ENCODE assay signal across 24 cellular contexts in genomic region chr1:83932693-83933092, GRCh38.
A peak's percentile ranks its signal among the peaks of the same experiment; 100 is the strongest.
DNase-seq lines count a peak whose midpoint lies in the region; ATAC-seq, FAIRE-seq and TF ChIP-seq lines count a peak whose summit lies in the region.
"Had no signal": no experiment of that assay in that cellular context is flagged by ENCODE, and none has a peak within 500 bp of the region (broad histone marks: within the 10 kb centered on the region; RNA-seq: fewer than 3 reads in every experiment).

No MANE protein-coding gene starts in this region.

- POLR2A ChIA-PET in HepG2 (lab: Yijun Ruan, JAX), result no interaction called here

- in situ Hi-C loops in HepG2 (cut with HindIII; ENCODE audit: extremely low pct_ligation_motif_present, low pct_unique_long_range_greater_than_20kb), result loop anchor here (10.0 to 25.0 kb wide), 2 partner anchors 492 to 680 kb away; no protein-coding TSS in a partner anchor

- TF ChIP-seq CTCF in HepG2 (CRISPR knock-in tag; IDR thresholded peaks at IDR 0.05), result no peak
- TF ChIP-seq CTCF in right lobe of liver (IDR thresholded peaks at IDR 0.05), result no peak

- ATAC-seq in HepG2 (no peak), right lobe of liver (no peak), GM21360 (IDR thresholded peaks at IDR 0.05; ENCODE audit: unreplicated experiment) (no peak)
- ATAC-seq: CD8-positive, alpha-beta T cell; GM12878; HCT116 had no signal

- CTCF ChIA-PET in HepG2 (lab: Yijun Ruan, JAX; ENCODE audit: low intra/inter-chr PET ratio, low total read pairs), result interaction anchor here (1.6 to 2.4 kb wide), 3 partner anchors 190 to 821 kb away, joined by 4 to 23 read pairs (median 11); no protein-coding TSS in a partner anchor

- H3K4me1 ChIP-seq in HepG2 (ENCODE audit: insufficient read depth, low read length) (no peaks in the 10 kb centered on the region), right lobe of liver (peaks cover 0 to 7% (median 0%) of the 10 kb centered on the region in 4 donors)
- H3K4me1 ChIP-seq: BLaER1, Caco-2 had no signal

- 16% methylated on average over 4 of the region's 4 CpGs for WGBS in HepG2 (ENCODE audit: low lambda C conversion rate)
- WGBS in right lobe of liver (ENCODE audit: insufficient coverage, low coverage, low lambda C conversion rate, missing lambda C conversion rate), result 72% methylated on average over 4 of the region's 4 CpGs

- FAIRE-seq in HepG2 (lab: Jason Lieb, UNC) (no peak), H54 (lab: Jason Lieb, UNC) (no peak)
- FAIRE-seq: A204.1, GM12878, H1 had no signal

- TF ChIP-seq RAD21 in HepG2 (CRISPR knock-in tag; IDR thresholded peaks at IDR 0.05), result no peak

- no peak overlapping the region for H2AFZ ChIP-seq in HepG2 (ENCODE audit: low read length)

- intact Hi-C loops in HepG2 (cut with micrococcal nuclease; ENCODE audit: unreplicated experiment) (loop anchor here (5.0 to 10.0 kb wide), 2 partner anchors 612 to 820 kb away; no protein-coding TSS in a partner anchor), right lobe of liver (cut with DNase I) (loop anchor here in 1 of 2 donors (10.0 kb wide), 1 partner anchor 192 kb away; no protein-coding TSS in a partner anchor)

- DNase-seq in HepG2 (ENCODE audit: low spot score) (no peak), right lobe of liver (no peak), H54 (ENCODE audit: insufficient read length, low spot score) (no peak)
- no peak for DNase-seq in activated CD4-positive, CD25-positive, alpha-beta regulatory T cell (lab: John Stamatoyannopoulos, UW)
- DNase-seq: Caco-2; CD4-positive, CD25-positive, alpha-beta regulatory T cell; CD8-positive, alpha-beta T cell; DMS 273 treated with DMSO at 0.1 percent for 48 hours; DMS79; EL; GDM1; GM23248; H9 had no signal

- TF ChIP-seq EP300 in HepG2 (IDR thresholded peaks at IDR 0.05; ENCODE audit: low read depth in 2 of 2, low read length in 2 of 2) (no peak), HepG2 (CRISPR knock-in tag; IDR thresholded peaks at IDR 0.05; ENCODE audit: borderline replicate concordance) (no peak)

- TF ChIP-seq POLR2A in HepG2 (IDR thresholded peaks at IDR 0.05; ENCODE audit: insufficient read depth in 1 of 2, low read depth in 2 of 2, low read length in 2 of 2), result no peak
- TF ChIP-seq POLR2A in right lobe of liver (IDR thresholded peaks at IDR 0.05), result no peak
- TF ChIP-seq POLR2A in H54 (IDR thresholded peaks at IDR 0.05; ENCODE audit: low read depth, low read length), result no peak

- H3K4me2 ChIP-seq in HepG2 (ENCODE audit: low read depth, low read length), result no peak overlapping the region
- H3K4me2 ChIP-seq: BLaER1 had no signal

- H3K9me3 ChIP-seq in HepG2 (ENCODE audit: low read length) (no peaks in the 10 kb centered on the region), right lobe of liver (no peaks in the 10 kb centered on the region)
- H3K9me3 ChIP-seq: BLaER1, Caco-2 had no signal

- H4K20me1 ChIP-seq in HepG2 (ENCODE audit: insufficient read depth, low read length), result no peaks in the 10 kb centered on the region
- H4K20me1 ChIP-seq: BLaER1 had no signal

- no peaks in the 10 kb centered on the region for H3K36me3 ChIP-seq in HepG2 (replicated peaks in 1 of 2; ENCODE audit: control insufficient read depth in 1 of 2, insufficient read depth in 2 of 2, low read length in 2 of 2)
- H3K36me3 ChIP-seq in right lobe of liver, result no peaks in the 10 kb centered on the region
- H3K36me3 ChIP-seq: BLaER1 had no signal

- H3K9ac ChIP-seq in HepG2 (ENCODE audit: insufficient read depth, low read depth, low read length), result no peak overlapping the region
- H3K9ac ChIP-seq: BLaER1, GM23248 had no signal

- H3K27ac ChIP-seq in HepG2 (ENCODE audit: extremely low read length, insufficient read depth, low read length) (no peak overlapping the region), right lobe of liver (no peak overlapping the region), cingulate gyrus (ENCODE audit: low read depth, low read length) (peak overlapping the region; percentile 50), layer of hippocampus (ENCODE audit: low read depth, low read length) (peak overlapping the region; percentile 60), temporal lobe (ENCODE audit: low read depth, low read length) (peak overlapping the region; percentile 83)
- H3K27ac ChIP-seq: 22Rv1, BLaER1, C4-2B, GM23248 had no signal

- no peaks in the 10 kb centered on the region for H3K27me3 ChIP-seq in HepG2 (ENCODE audit: control insufficient read depth in 1 of 2, insufficient read depth in 2 of 2, low read length in 2 of 2)
- H3K27me3 ChIP-seq in right lobe of liver, result no peaks in the 10 kb centered on the region
- no peaks in the 10 kb centered on the region for H3K27me3 ChIP-seq in layer of hippocampus (ENCODE audit: control insufficient read depth, insufficient read depth, low read length)
- H3K27me3 ChIP-seq: BLaER1 had no signal

- H3K79me2 ChIP-seq in HepG2 (ENCODE audit: insufficient read depth, low read length), result no peaks in the 10 kb centered on the region

- H3K4me3 ChIP-seq in HepG2 (replicated peaks in 1 of 3; ENCODE audit: insufficient read depth in 1 of 3, low read depth in 2 of 3, low read length in 3 of 3) (no peak overlapping the region), right lobe of liver (no peak overlapping the region)
- H3K4me3 ChIP-seq: BLaER1, GM12878, GM23248 had no signal

- BruUV-seq in HepG2 (replicated peaks; lab: Mats Ljungman, UMichigan), result no TSS peak

TF ChIP-seq in HepG2, 621 proteins besides CTCF, POLR2A, EP300 and RAD21:
- no peak for TF ChIP-seq SMARCC2 (IDR thresholded peaks at IDR 0.05)
- no peak for TF ChIP-seq DR1 (CRISPR knock-in tag; IDR thresholded peaks at IDR 0.05)
- TF ChIP-seq ZBTB40 (IDR thresholded peaks at IDR 0.05), result no peak
- TF ChIP-seq ZBTB40 (CRISPR knock-in tag; IDR thresholded peaks at IDR 0.05), result no peak
- peak; percentile 11; the same call in 1 of the 2 replicates for TF ChIP-seq RAD51 (IDR thresholded peaks at IDR 0.05; ENCODE audit: borderline replicate concordance)

Comparison
In these comparisons a context has a peak if more than half of its experiments do, and no peak if none do; other contexts are left out.
1. H3K27ac ChIP-seq: peak in cingulate gyrus (single experiment), layer of hippocampus (single experiment) and temporal lobe (single experiment); none in HepG2 (single experiment) and right lobe of liver (0 of 3).